ENCODE assay signal across 8 cellular contexts in genomic region chr19:11558881-11559828, GRCh38. TPM values are rescaled to one million over a fixed set of nuclear protein-coding genes. Genes with fewer than 3 reads are reported as not detected.
DNase-seq lines count a peak whose midpoint lies in the region; ATAC-seq lines count a peak whose summit lies in the region.

Gene ELOF1, minus strand, starts transcription at chr19:11559230. Its CDS starts 4,883 bp downstream, at chr19:11554347.

- H3K18ac ChIP-seq in mesenchymal stem cell (ENCODE audit: low read depth in 1 of 2, low read length in 2 of 2): peak within 1 kb of the TSS in 1 of 2 experiments; percentile 38

- H2BK12ac ChIP-seq in mesenchymal stem cell (ENCODE audit: low read length in 2 of 2): no peak within 1 kb of the TSS

- peak within 1 kb of the TSS in 1 of 2 experiments; percentile 58 for H3K4ac ChIP-seq in mesenchymal stem cell (ENCODE audit: low read depth in 1 of 2, low read length in 2 of 2)

- H3K4me1 ChIP-seq in HUES48 (ENCODE audit: control insufficient read depth, insufficient read depth, low read length) (no peaks in the 10 kb centered on the region), NT2/D1 (ENCODE audit: insufficient read depth, insufficient read length) (peaks cover 3% of the 10 kb centered on the region), endocrine pancreas (ENCODE audit: control insufficient read depth, insufficient read depth, low read length) (peaks cover 5% of the 10 kb centered on the region), mesenchymal stem cell (ENCODE audit: control insufficient read depth, insufficient read depth, low read depth, low read length) (peaks cover 9% of the 10 kb centered on the region)

- no peak within 1 kb of the TSS for H2BK15ac ChIP-seq in mesenchymal stem cell (ENCODE audit: low read depth, poor library complexity, severe bottlenecking)

- H2AK5ac ChIP-seq in mesenchymal stem cell (ENCODE audit: low read length, severe bottlenecking): no peak within 1 kb of the TSS

- no peak within 1 kb of the TSS for H2BK120ac ChIP-seq in mesenchymal stem cell (ENCODE audit: low read depth, low read length)

- H4K8ac ChIP-seq in mesenchymal stem cell (ENCODE audit: low read length): peak within 1 kb of the TSS; percentile 47

- peak within 1 kb of the TSS; percentile 46 for H2AFZ ChIP-seq in mesenchymal stem cell (ENCODE audit: low read depth, low read length)

- peak within 1 kb of the TSS; percentile 96 for H3K4me3 ChIP-seq in HUES48 (ENCODE audit: low read depth, low read length)
- peak within 1 kb of the TSS; percentile 99 for H3K4me3 ChIP-seq in NT2/D1 (ENCODE audit: insufficient read length, low read depth)
- H3K4me3 ChIP-seq in endocrine pancreas (ENCODE audit: control insufficient read depth, insufficient read depth, low read length): peak within 1 kb of the TSS; percentile 71
- peak within 1 kb of the TSS; percentile 81 to 99 for H3K4me3 ChIP-seq in mesenchymal stem cell (ENCODE audit: insufficient read depth in 1 of 2, low read depth in 1 of 2, low read length in 2 of 2)

- peaks cover 22% of the 10 kb centered on the region for H3K79me1 ChIP-seq in mesenchymal stem cell (replicated peaks; ENCODE audit: low read length, poor library complexity, severe bottlenecking)

- H3K27me3 Mint-ChIP-seq in activated CD8-positive, alpha-beta memory T cell treated with anti-CD3 and anti-CD28 coated beads, Interleukin-2, amount 10 ng/mL, durations not matched to agents 7 days and 5 days: no peaks in the 10 kb centered on the region

- peak within 1 kb of the TSS; percentile 67 for H3K27ac ChIP-seq in HUES48 (ENCODE audit: low read depth, low read length)
- peak within 1 kb of the TSS; percentile 22 for H3K27ac ChIP-seq in mesenchymal stem cell (ENCODE audit: low read length, poor library complexity, severe bottlenecking)

- H3K4me1 Mint-ChIP-seq in activated CD8-positive, alpha-beta memory T cell treated with anti-CD3 and anti-CD28 coated beads, Interleukin-2, amount 10 ng/mL, durations not matched to agents 7 days and 5 days: peaks cover 58% of the 10 kb centered on the region

- H3K14ac ChIP-seq in mesenchymal stem cell (ENCODE audit: low read length in 2 of 2): peak within 1 kb of the TSS in 1 of 2 experiments; percentile 58

- H3K36me3 ChIP-seq in HUES48 (ENCODE audit: control insufficient read depth, insufficient read depth, low read length) (peaks cover 13% of the 10 kb centered on the region), NT2/D1 (ENCODE audit: insufficient read depth, insufficient read length, low read length) (peaks cover 33% of the 10 kb centered on the region), endocrine pancreas (ENCODE audit: control insufficient read depth, insufficient read depth, low read length) (no peaks in the 10 kb centered on the region), mesenchymal stem cell (ENCODE audit: control insufficient read depth in 1 of 2, insufficient read depth in 2 of 2, low read depth in 1 of 2, low read length in 2 of 2) (peaks cover 14 to 24% of the 10 kb centered on the region in 2 experiments)

- H3K27me3 ChIP-seq in HUES48 (ENCODE audit: control insufficient read depth, insufficient read depth, low read length): no peaks in the 10 kb centered on the region
- no peaks in the 10 kb centered on the region for H3K27me3 ChIP-seq in NT2/D1 (ENCODE audit: insufficient read depth, insufficient read length)
- H3K27me3 ChIP-seq in endocrine pancreas (ENCODE audit: control insufficient read depth, insufficient read depth, low read length): no peaks in the 10 kb centered on the region
- H3K27me3 ChIP-seq in mesenchymal stem cell (ENCODE audit: control insufficient read depth in 1 of 2, insufficient read depth in 1 of 2, low read length in 2 of 2): no peaks in the 10 kb centered on the region

- H4K91ac ChIP-seq in mesenchymal stem cell (ENCODE audit: low read length): no peak within 1 kb of the TSS

- peak within 1 kb of the TSS; percentile 92 for H3K27ac Mint-ChIP-seq in activated CD8-positive, alpha-beta memory T cell treated with anti-CD3 and anti-CD28 coated beads, Interleukin-2, amount 10 ng/mL, durations not matched to agents 7 days and 5 days

- no peak within 1 kb of the TSS for H2BK5ac ChIP-seq in mesenchymal stem cell (ENCODE audit: low read depth, low read length, poor library complexity, severe bottlenecking)

- no peak within 1 kb of the TSS for H3K23ac ChIP-seq in mesenchymal stem cell (ENCODE audit: low read length in 2 of 2)

- 11% methylated on average over 49 of the region's 57 CpGs for WGBS in mesenchymal stem cell

- H3K9ac ChIP-seq in HUES48 (ENCODE audit: low read depth, low read length) (peak within 1 kb of the TSS; percentile 79), NT2/D1 (ENCODE audit: insufficient read length, low read depth) (peak within 1 kb of the TSS; percentile 99), endocrine pancreas (ENCODE audit: control insufficient read depth, insufficient read depth, low read length) (peak within 1 kb of the TSS; percentile 70), mesenchymal stem cell (ENCODE audit: low read length) (peak within 1 kb of the TSS; percentile 96)

- DNase-seq in COLO668 (lab: John Stamatoyannopoulos, UW; ENCODE audit: unreplicated experiment): peak; percentile 99
- peak; percentile 99 for DNase-seq in NT2/D1 (ENCODE audit: low read depth, low spot score)
- DNase-seq in activated CD8-positive, alpha-beta memory T cell treated with anti-CD3 and anti-CD28 coated beads, Interleukin-2, amount 10 ng/mL, durations not matched to agents 7 days and 5 days: peak; percentile 99
- peak; percentile 98 for DNase-seq in mesenchymal stem cell
- peak; percentile 92 for DNase-seq in stimulated activated CD8-positive, alpha-beta memory T cell treated with anti-CD3 and anti-CD28 coated beads, Interleukin-12 subunit alpha, Interleukin-12 subunit beta, amount 100 ng/mL, for 4 hours (ENCODE audit: low read depth)

- peaks cover 4% of the 10 kb centered on the region for H3K36me3 Mint-ChIP-seq in activated CD8-positive, alpha-beta memory T cell treated with anti-CD3 and anti-CD28 coated beads, Interleukin-2, amount 10 ng/mL, durations not matched to agents 7 days and 5 days

- peak within 1 kb of the TSS; percentile 87 for H3K4me2 ChIP-seq in mesenchymal stem cell (ENCODE audit: low read length, poor library complexity, severe bottlenecking)

- H3K9me3 ChIP-seq in HUES48 (ENCODE audit: control insufficient read depth, insufficient read depth, low read length): no peaks in the 10 kb centered on the region
- no peaks in the 10 kb centered on the region for H3K9me3 ChIP-seq in NT2/D1 (ENCODE audit: insufficient read depth, low read length)
- no peaks in the 10 kb centered on the region for H3K9me3 ChIP-seq in endocrine pancreas (ENCODE audit: control insufficient read depth, low read length)
- no peaks in the 10 kb centered on the region for H3K9me3 ChIP-seq in mesenchymal stem cell (ENCODE audit: control insufficient read depth, low read length)

- peak within 1 kb of the TSS; percentile 85 for H3K4me3 Mint-ChIP-seq in activated CD8-positive, alpha-beta memory T cell treated with anti-CD3 and anti-CD28 coated beads, Interleukin-2, amount 10 ng/mL, durations not matched to agents 7 days and 5 days

- peak; percentile 72 for ATAC-seq in GM21360 (IDR thresholded peaks at IDR 0.05; ENCODE audit: unreplicated experiment)
- ATAC-seq in activated CD8-positive, alpha-beta memory T cell treated with anti-CD3 and anti-CD28 coated beads, Interleukin-2, amount 10 ng/mL, durations not matched to agents 7 days and 5 days: peak; percentile 96

- H3K9me3 Mint-ChIP-seq in activated CD8-positive, alpha-beta memory T cell treated with anti-CD3 and anti-CD28 coated beads, Interleukin-2, amount 10 ng/mL, durations not matched to agents 7 days and 5 days (ENCODE audit: low read depth): no peaks in the 10 kb centered on the region

- CTCF ChIA-PET in activated CD8-positive, alpha-beta memory T cell treated with anti-CD3 and anti-CD28 coated beads, Interleukin-2, amount 10 ng/mL, durations not matched to agents 7 days and 5 days (lab: Charles Lee): interaction anchor here (0.7 to 9.4 kb wide), 11 partner anchors 9 to 184 kb away, joined by 3 to 233 read pairs (median 4); partner anchors contain the start of genes ACP5 and SWSAP1

RNA-seq across cellular contexts. Expression of gene ELOF1, which starts in this region (rescaled TPM):
- total RNA-seq in activated CD8-positive, alpha-beta memory T cell treated with anti-CD3 and anti-CD28 coated beads, Interleukin-2, amount 10 ng/mL, durations not matched to agents 7 days and 5 days: 10 to 100 TPM; 55.1 to 67.2 TPM
- 70.5 TPM for polyA plus RNA-seq in mesenchymal stem cell (2013, experiment 1 of 2)
- 70.0 TPM for polyA plus RNA-seq in mesenchymal stem cell (2013, experiment 2 of 2)

Comparison
In these comparisons a context has a peak if more than half of its experiments do, and no peak if none do; other contexts are left out.
1. Peak in every context shown above with its lines: DNase-seq, ATAC-seq, H3K4me3 ChIP-seq and H3K27ac ChIP-seq.